11 cellular contexts compared by ENCODE assay signal in the genomic region with DNA sequence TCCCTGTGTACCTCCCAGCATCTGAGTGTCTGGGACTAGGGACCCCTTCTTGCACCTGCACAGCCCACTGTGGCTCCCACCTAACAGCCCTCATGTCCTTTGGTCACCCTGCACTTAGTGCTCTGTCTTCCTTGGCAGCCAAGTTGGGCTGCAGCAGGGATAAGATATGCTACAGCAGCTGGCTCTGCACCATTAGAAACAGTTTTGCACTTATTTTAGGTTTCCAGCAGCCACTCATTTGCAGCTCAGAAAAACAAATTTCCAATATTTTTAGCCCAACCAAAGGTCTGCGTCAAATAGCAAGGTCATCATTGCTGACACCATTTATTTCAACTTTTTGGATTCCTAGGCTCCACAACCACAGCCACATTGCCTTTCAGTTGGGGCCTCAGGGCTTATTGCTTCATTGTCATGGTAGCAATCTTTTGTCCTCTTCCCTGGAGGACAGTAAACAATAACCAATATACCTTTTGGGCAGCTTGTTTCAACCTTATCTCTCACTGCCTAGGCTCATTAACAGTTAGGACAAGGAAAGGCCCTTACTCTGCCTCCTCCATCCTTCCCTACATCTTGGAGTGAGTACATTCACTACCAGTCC.
DNase-seq lines count a peak whose midpoint lies in the region; ATAC-seq, FAIRE-seq and TF ChIP-seq lines count a peak whose summit lies in the region.
"Had no signal": no experiment of that assay in that cellular context is flagged by ENCODE, and none has a peak within 500 bp of the region (broad histone marks: within the 10 kb centered on the region; RNA-seq: fewer than 3 reads in every experiment).

No MANE protein-coding gene starts in this region.

- H2AFZ ChIP-seq in astrocyte (ENCODE audit: low read depth, low read length): no peak overlapping the region

- peak; percentile 26 for ATAC-seq in left ventricle myocardium superior
- no peak for ATAC-seq in left lung
- ATAC-seq in HG03045 (IDR thresholded peaks at IDR 0.05; ENCODE audit: unreplicated experiment): no peak

- no peaks in the 10 kb centered on the region for H3K79me2 ChIP-seq in astrocyte (ENCODE audit: insufficient read depth, low read length)
- H3K79me2 ChIP-seq in mesendoderm (ENCODE audit: control insufficient read depth, insufficient read depth, low read length): no peaks in the 10 kb centered on the region

- no CpG with 5 or more reads among the region's 1 CpG for WGBS in mesendoderm (ENCODE audit: extremely low coverage, insufficient coverage, low lambda C conversion rate)

- TF ChIP-seq CTCF in astrocyte (IDR thresholded peaks at IDR 0.05; ENCODE audit: insufficient read depth, low read depth, low read length) (no peak), left lung (IDR thresholded peaks at IDR 0.05) (no peak)

- H3K4me3 ChIP-seq in astrocyte (ENCODE audit: insufficient read depth, low read depth, low read length) (no peak overlapping the region), mesendoderm (ENCODE audit: low read length) (no peak overlapping the region), left lung (no peak overlapping the region)
- H3K4me3 ChIP-seq: SJCRH30 had no signal

- H2BK5ac ChIP-seq in mesendoderm (ENCODE audit: low read length): no peak overlapping the region

- H3K18ac ChIP-seq in mesendoderm (ENCODE audit: low read length): no peak overlapping the region

- H3K27me3 ChIP-seq in astrocyte (ENCODE audit: insufficient read depth, low read length) (no peaks in the 10 kb centered on the region), mesendoderm (ENCODE audit: insufficient read depth, low read length, poor library complexity) (no peaks in the 10 kb centered on the region), left lung (no peaks in the 10 kb centered on the region)
- H3K27me3 ChIP-seq: SJCRH30 had no signal

- H3K9ac ChIP-seq in astrocyte (ENCODE audit: low read length): no peak overlapping the region
- no peak overlapping the region for H3K9ac ChIP-seq in mesendoderm (ENCODE audit: low read length)

- H2AK5ac ChIP-seq in mesendoderm (ENCODE audit: low read length): no peak overlapping the region

- no peak overlapping the region for H3K4ac ChIP-seq in mesendoderm (ENCODE audit: low read depth, low read length)

- H3K9me3 Mint-ChIP-seq in astrocyte (ENCODE audit: unreplicated experiment): no peaks in the 10 kb centered on the region

- H3K36me3 Mint-ChIP-seq in astrocyte (ENCODE audit: low read depth, unreplicated experiment): no peaks in the 10 kb centered on the region

- H3K4me3 Mint-ChIP-seq in astrocyte (ENCODE audit: unreplicated experiment): no peak overlapping the region

- FAIRE-seq in astrocyte (lab: Jason Lieb, UNC): no peak
- FAIRE-seq: GM18507 had no signal

- H2BK15ac ChIP-seq in mesendoderm (replicated peaks; ENCODE audit: low read depth): no peak overlapping the region

- no peaks in the 10 kb centered on the region for H4K20me1 ChIP-seq in astrocyte (ENCODE audit: insufficient read depth, low read length)

- H3K27ac ChIP-seq in astrocyte (ENCODE audit: low read depth, low read length) (no peak overlapping the region), mesendoderm (ENCODE audit: low read depth, low read length) (peak overlapping the region; percentile 34), left lung (no peak overlapping the region)
- H3K27ac ChIP-seq: SJCRH30 had no signal

- H3K36me3 ChIP-seq in astrocyte (ENCODE audit: insufficient read depth, low read length): no peaks in the 10 kb centered on the region
- H3K36me3 ChIP-seq in mesendoderm (ENCODE audit: control insufficient read depth, insufficient read depth, low read length): no peaks in the 10 kb centered on the region
- no peaks in the 10 kb centered on the region for H3K36me3 ChIP-seq in left lung
- H3K36me3 ChIP-seq: SJCRH30 had no signal

- no peaks in the 10 kb centered on the region for H3K9me3 ChIP-seq in astrocyte (ENCODE audit: insufficient read depth, low read depth, low read length)
- H3K9me3 ChIP-seq in left lung: no peaks in the 10 kb centered on the region
- H3K9me3 ChIP-seq: SJCRH30 had no signal

- H3K56ac ChIP-seq in mesendoderm (ENCODE audit: low read length): peak overlapping the region; percentile 71

- H2BK120ac ChIP-seq in mesendoderm (ENCODE audit: low read depth, low read length): no peak overlapping the region

- no peak overlapping the region for H3K23ac ChIP-seq in mesendoderm (ENCODE audit: low read length)

- no peak overlapping the region for H4K8ac ChIP-seq in mesendoderm (ENCODE audit: low read depth, low read length)

- DNase-seq in left ventricle myocardium superior (no peak), cardiac septum (ENCODE audit: low spot score) (no peak), astrocyte (ENCODE audit: low read depth) (no peak), mesendoderm (peak; percentile 45), left lung (no peak), ecto neural progenitor cell (ENCODE audit: low spot score) (no peak)
- DNase-seq: NCI-H2171, NCI-H510A had no signal

- peak overlapping the region; percentile 64 for H3K27ac Mint-ChIP-seq in astrocyte (ENCODE audit: unreplicated experiment)

- intact Hi-C loops in left ventricle myocardium superior (cut with micrococcal nuclease): no loop called here
- intact Hi-C loops in cardiac septum (cut with DNase I): loop anchor here (2.0 to 5.0 kb wide), 2 partner anchors 87 to 131 kb away; no protein-coding TSS in a partner anchor
- intact Hi-C loops in left lung (cut with DNase I): loop anchor here in 1 of 2 donors (10.0 kb wide), 1 partner anchor 83 kb away; no protein-coding TSS in a partner anchor

- no peaks in the 10 kb centered on the region for H3K79me1 ChIP-seq in mesendoderm (ENCODE audit: low read length)

- peaks cover 5% of the 10 kb centered on the region for H3K4me1 Mint-ChIP-seq in astrocyte (ENCODE audit: low read depth, unreplicated experiment)

- no peak overlapping the region for H4K5ac ChIP-seq in mesendoderm (ENCODE audit: low read length)

- H3K4me2 ChIP-seq in astrocyte (ENCODE audit: low read length) (no peak overlapping the region), mesendoderm (ENCODE audit: low read length) (no peak overlapping the region)

- no peaks in the 10 kb centered on the region for H3K27me3 Mint-ChIP-seq in astrocyte (ENCODE audit: low read depth, unreplicated experiment)

- H3K4me1 ChIP-seq in astrocyte (ENCODE audit: insufficient read depth, low read length): no peaks in the 10 kb centered on the region
- peaks cover 7% of the 10 kb centered on the region for H3K4me1 ChIP-seq in mesendoderm (ENCODE audit: control insufficient read depth, low read depth, low read length)
- no peaks in the 10 kb centered on the region for H3K4me1 ChIP-seq in left lung
- H3K4me1 ChIP-seq: SJCRH30 had no signal
